ENCODE assay signal across 19 cellular contexts in the genomic region with DNA sequence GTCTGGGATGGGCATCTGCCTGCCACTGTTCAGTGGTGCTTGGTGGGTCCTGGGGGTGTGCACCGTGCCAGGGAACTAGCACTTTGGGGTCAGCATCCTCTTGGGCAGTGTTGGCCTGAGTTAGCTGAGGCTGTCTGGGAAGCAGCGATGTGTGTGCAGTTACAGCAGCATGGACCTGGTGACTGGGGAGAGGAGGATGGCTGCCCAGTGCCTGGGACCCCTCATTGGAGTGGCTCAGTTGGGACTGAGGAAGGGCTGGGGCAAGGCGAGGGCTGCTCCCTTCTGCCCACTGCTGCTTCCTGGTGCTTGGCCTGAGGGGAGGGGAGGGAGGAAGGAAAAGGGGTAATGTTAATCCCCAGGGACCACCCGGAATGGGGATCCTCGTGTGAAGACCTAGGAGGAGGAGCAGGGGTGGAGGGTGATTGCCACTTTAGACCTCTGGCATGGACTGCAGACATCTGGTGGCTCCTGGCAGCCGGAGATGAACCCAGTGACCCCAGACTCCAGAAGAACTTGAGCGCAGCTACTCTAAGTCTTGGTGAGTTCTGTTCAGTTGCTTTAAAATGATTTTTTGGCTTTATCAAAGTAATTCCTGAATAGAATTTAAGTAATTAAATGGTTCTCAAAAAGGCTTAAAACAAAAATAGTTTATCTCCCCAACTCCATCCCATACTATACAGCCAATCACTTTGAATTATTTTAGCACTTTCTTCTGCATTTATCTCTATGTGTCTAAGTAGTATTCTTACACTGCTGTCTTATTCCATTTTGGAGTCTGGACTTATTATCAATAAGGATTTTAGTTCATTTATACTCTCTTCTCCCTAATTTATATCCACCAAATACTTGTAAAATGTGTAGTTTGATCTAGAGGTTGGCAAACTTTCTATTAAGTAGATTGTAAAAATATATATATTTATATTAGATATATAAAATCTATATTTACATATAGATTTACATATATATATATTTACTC. TPM values are rescaled to one million over a fixed set of nuclear protein-coding genes. Genes with fewer than 3 reads are reported as not detected.
DNase-seq lines count a peak whose midpoint lies in the region; ATAC-seq lines count a peak whose summit lies in the region.
"Had no signal": no experiment of that assay in that cellular context is flagged by ENCODE, and none has a peak within 500 bp of the region (broad histone marks: within the 10 kb centered on the region; RNA-seq: fewer than 3 reads in every experiment).

No MANE protein-coding gene starts in this region.

- H3K18ac ChIP-seq in mesenchymal stem cell (ENCODE audit: low read depth in 1 of 2, low read length in 2 of 2) = peak overlapping the region in 1 of 2 experiments; percentile 37

- no peaks in the 10 kb centered on the region for H3K27me3 ChIP-seq in mesenchymal stem cell (ENCODE audit: control insufficient read depth in 1 of 2, insufficient read depth in 1 of 2, low read length in 2 of 2)
- H3K27me3 ChIP-seq: ascending aorta, BE2C had no signal

- no peaks in the 10 kb centered on the region for H3K9me3 ChIP-seq in mesenchymal stem cell (ENCODE audit: control insufficient read depth, low read length)
- H3K9me3 ChIP-seq: ascending aorta, BE2C had no signal

- 88% methylated on average over 7 of the region's 7 CpGs for WGBS in mesenchymal stem cell

- CTCF ChIA-PET in activated CD4-positive, alpha-beta T cell treated with anti-CD3 and anti-CD28 coated beads for 36 hours (lab: Charles Lee) = no interaction called here

- no peak overlapping the region for H3K23ac ChIP-seq in mesenchymal stem cell (ENCODE audit: low read length in 2 of 2)

- H3K36me3 Mint-ChIP-seq in activated CD4-positive, alpha-beta T cell treated with anti-CD3 and anti-CD28 coated beads for 36 hours (ENCODE audit: low read depth) = no peaks in the 10 kb centered on the region

- H3K14ac ChIP-seq in mesenchymal stem cell (ENCODE audit: low read length in 2 of 2) = peak overlapping the region in 1 of 2 experiments; percentile 49

- H3K4me2 ChIP-seq in mesenchymal stem cell (ENCODE audit: low read length, poor library complexity, severe bottlenecking) = no peak overlapping the region

- H2BK120ac ChIP-seq in mesenchymal stem cell (ENCODE audit: low read depth, low read length) = no peak overlapping the region

- H2AFZ ChIP-seq in mesenchymal stem cell (ENCODE audit: low read depth, low read length) = no peak overlapping the region

- H3K36me3 ChIP-seq in mesenchymal stem cell (ENCODE audit: control insufficient read depth in 1 of 2, insufficient read depth in 2 of 2, low read depth in 1 of 2, low read length in 2 of 2) = peaks cover 4 to 21% of the 10 kb centered on the region in 2 experiments

- no peak for ATAC-seq in activated CD4-positive, alpha-beta T cell treated with anti-CD3 and anti-CD28 coated beads for 36 hours
- no peak for ATAC-seq in HG03439 (IDR thresholded peaks at IDR 0.05; ENCODE audit: unreplicated experiment)

- no peaks in the 10 kb centered on the region for H3K4me1 Mint-ChIP-seq in activated CD4-positive, alpha-beta T cell treated with anti-CD3 and anti-CD28 coated beads for 36 hours

- POLR2A ChIA-PET in activated CD4-positive, alpha-beta T cell treated with anti-CD3 and anti-CD28 coated beads for 36 hours (lab: Charles Lee) = no interaction called here

- no peak overlapping the region for H3K4me3 Mint-ChIP-seq in activated CD4-positive, alpha-beta T cell treated with anti-CD3 and anti-CD28 coated beads for 36 hours

- no peaks in the 10 kb centered on the region for H3K27me3 Mint-ChIP-seq in activated CD4-positive, alpha-beta T cell treated with anti-CD3 and anti-CD28 coated beads for 36 hours

- H3K4me1 ChIP-seq in mesenchymal stem cell (ENCODE audit: control insufficient read depth, insufficient read depth, low read depth, low read length) = peaks cover 19% of the 10 kb centered on the region
- H3K4me1 ChIP-seq: ascending aorta, BE2C had no signal

- no peak overlapping the region for H2AK5ac ChIP-seq in mesenchymal stem cell (ENCODE audit: low read length, severe bottlenecking)

- DNase-seq in activated CD4-positive, alpha-beta T cell treated with anti-CD3 and anti-CD28 coated beads for 1 hour = peak; percentile 2
- no peak for DNase-seq in activated CD4-positive, alpha-beta T cell treated with anti-CD3 and anti-CD28 coated beads for 36 hours
- peak; percentile 36 for DNase-seq in activated CD8-positive, alpha-beta memory T cell treated with anti-CD3 and anti-CD28 coated beads, Interleukin-2, amount 50 U/mL, for 48 hours
- DNase-seq in mesenchymal stem cell (no peak), activated gamma-delta T cell (lab: John Stamatoyannopoulos, UW) (no peak), T-helper 9 cell (no peak)
- DNase-seq in stimulated activated CD8-positive, alpha-beta memory T cell treated with anti-CD3 and anti-CD28 coated beads, Interleukin-4, amount 100 ng/mL, for 48 hours = peak; percentile 18
- DNase-seq: 8988T; activated naive CD4-positive, alpha-beta T cell treated with Interleukin-2 at 50 U/mL for 16 hours; H7; KG1; kidney glomerular epithelial cell; NCI-H1092 treated with DMSO at 0.1 percent for 48 hours; NCI-H526; stimulated activated CD4-positive, alpha-beta T cell treated with anti-CD3 and anti-CD28 coated beads, Interleukin-2, amount 100 ng/mL, for 48 hours; substantia nigra had no signal

- H3K27ac Mint-ChIP-seq in activated CD4-positive, alpha-beta T cell treated with anti-CD3 and anti-CD28 coated beads for 36 hours = no peak overlapping the region

- no peak overlapping the region for H2BK15ac ChIP-seq in mesenchymal stem cell (ENCODE audit: low read depth, poor library complexity, severe bottlenecking)

- no peak overlapping the region for H3K27ac ChIP-seq in mesenchymal stem cell (ENCODE audit: low read length, poor library complexity, severe bottlenecking)
- H3K27ac ChIP-seq: ascending aorta had no signal

- H3K4me3 ChIP-seq in mesenchymal stem cell (ENCODE audit: insufficient read depth in 1 of 2, low read depth in 1 of 2, low read length in 2 of 2) = no peak overlapping the region
- H3K4me3 ChIP-seq: ascending aorta had no signal

- intact Hi-C loops in activated CD4-positive, alpha-beta T cell treated with anti-CD3 and anti-CD28 coated beads for 36 hours (cut with DNase I, micrococcal nuclease) = no loop called here

- no peak overlapping the region for H4K8ac ChIP-seq in mesenchymal stem cell (ENCODE audit: low read length)

- no peaks in the 10 kb centered on the region for H3K9me3 Mint-ChIP-seq in activated CD4-positive, alpha-beta T cell treated with anti-CD3 and anti-CD28 coated beads for 36 hours (ENCODE audit: low read depth)

- peak overlapping the region; percentile 20 for H4K91ac ChIP-seq in mesenchymal stem cell (ENCODE audit: low read length)

- peaks cover 33% of the 10 kb centered on the region for H3K79me1 ChIP-seq in mesenchymal stem cell (replicated peaks; ENCODE audit: low read length, poor library complexity, severe bottlenecking)

- no peak overlapping the region for H2BK12ac ChIP-seq in mesenchymal stem cell (ENCODE audit: low read length in 2 of 2)

- H2BK5ac ChIP-seq in mesenchymal stem cell (ENCODE audit: low read depth, low read length, poor library complexity, severe bottlenecking) = no peak overlapping the region

- H3K9ac ChIP-seq in mesenchymal stem cell (ENCODE audit: low read length) = no peak overlapping the region

- no peak overlapping the region for H3K4ac ChIP-seq in mesenchymal stem cell (ENCODE audit: low read depth in 1 of 2, low read length in 2 of 2)

RNA-seq across cellular contexts. Expression of a gene that starts 15.4 kb away (rescaled TPM):
- 1 to 10 TPM; 1.0 to 1.1 TPM for total RNA-seq in activated CD4-positive, alpha-beta T cell treated with anti-CD3 and anti-CD28 coated beads for 36 hours
- 0.79 TPM for polyA plus RNA-seq in mesenchymal stem cell (2013, experiment 1 of 2)
- 0.95 TPM for polyA plus RNA-seq in mesenchymal stem cell (2013, experiment 2 of 2)
- total RNA-seq: ascending aorta had no signal

RNA-seq across cellular contexts. Expression of a gene that starts 34.7 kb away (rescaled TPM):
- 1 to 10 TPM; 4.1 to 4.2 TPM for total RNA-seq in activated CD4-positive, alpha-beta T cell treated with anti-CD3 and anti-CD28 coated beads for 36 hours
- 3.3 TPM for polyA plus RNA-seq in mesenchymal stem cell (2013, experiment 1 of 2)
- 3.1 TPM for polyA plus RNA-seq in mesenchymal stem cell (2013, experiment 2 of 2)

Comparison
In these comparisons a context has a peak if more than half of its experiments do, and no peak if none do; other contexts are left out.
1. DNase-seq: peak in activated CD4-positive, alpha-beta T cell treated with anti-CD3 and anti-CD28 coated beads for 1 hour (single experiment), activated CD8-positive, alpha-beta memory T cell treated with anti-CD3 and anti-CD28 coated beads, Interleukin-2, amount 50 U/mL, for 48 hours (single experiment) and stimulated activated CD8-positive, alpha-beta memory T cell treated with anti-CD3 and anti-CD28 coated beads, Interleukin-4, amount 100 ng/mL, for 48 hours (single experiment); none in activated CD4-positive, alpha-beta T cell treated with anti-CD3 and anti-CD28 coated beads for 36 hours (single experiment), mesenchymal stem cell (single experiment), activated gamma-delta T cell (single experiment) and T-helper 9 cell (single experiment).